In genomic region chr5:92863666-92864065, GRCh38 we compare ENCODE assay signal across 8 cellular contexts.
"Had no signal": no experiment of that assay in that cellular context is flagged by ENCODE, and none has a peak within 500 bp of the region (broad histone marks: within the 10 kb centered on the region; RNA-seq: fewer than 3 reads in every experiment).

No MANE protein-coding gene starts in this region.

- FAIRE-seq: HepG2, HTR-8/SVneo, K562 had no signal

- DNase-seq: IMR-90, KBM-7, KG1 had no signal

- H3K4me3 ChIP-seq: K562 had no signal

- ATAC-seq: HepG2, K562 had no signal

- H3K27ac ChIP-seq: HL-60, KMS-11 had no signal
